In genomic region chr4:145732001-145732400, GRCh38 we compare ENCODE assay signal across 9 cellular contexts. TPM values are rescaled to one million over a fixed set of nuclear protein-coding genes. Genes with fewer than 3 reads are reported as not detected.
A peak's percentile ranks its signal among the peaks of the same experiment; 100 is the strongest.
DNase-seq lines count a peak whose midpoint lies in the region; ATAC-seq and TF ChIP-seq lines count a peak whose summit lies in the region.
"Had no signal": no experiment of that assay in that cellular context is flagged by ENCODE, and none has a peak within 500 bp of the region (broad histone marks: within the 10 kb centered on the region; RNA-seq: fewer than 3 reads in every experiment).

No MANE protein-coding gene starts in this region.

- H3K4me3 ChIP-seq in RWPE2 (ENCODE audit: severe bottlenecking), result no peak overlapping the region
- H3K4me3 ChIP-seq in esophagus muscularis mucosa, result peak overlapping the region in 3 of 4 donors; percentile 64 to 74 (median 64)

- DNase-seq in RWPE2 (ENCODE audit: low spot score) (no peak), esophagus muscularis mucosa (ENCODE audit: extremely low spot score) (no peak), pons (ENCODE audit: low spot score) (peak; percentile 8), NCI-H1092 treated with DMSO at 0.1 percent for 48 hours (lab: John Stamatoyannopoulos, UW) (no peak), nucleus accumbens (lab: John Stamatoyannopoulos, UW) (no peak), substantia nigra (lab: John Stamatoyannopoulos, UW) (no peak)

- H3K36me3 ChIP-seq in ES-I3 (ENCODE audit: insufficient read depth, low read length) (peaks cover 16% of the 10 kb centered on the region), RWPE2 (ENCODE audit: low read depth) (no peaks in the 10 kb centered on the region), esophagus muscularis mucosa (no peaks in the 10 kb centered on the region)

- no peak for TF ChIP-seq POLR2A in esophagus muscularis mucosa (IDR thresholded peaks at IDR 0.05; ENCODE audit: low read depth)

- no peak for TF ChIP-seq EP300 in esophagus muscularis mucosa (IDR thresholded peaks at IDR 0.05)

- ATAC-seq in RWPE2 (ENCODE audit: low read depth) (no peak), GM19035 (IDR thresholded peaks at IDR 0.05; ENCODE audit: unreplicated experiment) (no peak)

- TF ChIP-seq CTCF in RWPE2 (IDR thresholded peaks at IDR 0.05; ENCODE audit: poor library complexity, severe bottlenecking) (no peak), esophagus muscularis mucosa (IDR thresholded peaks at IDR 0.05) (no peak)

- H3K4me1 ChIP-seq in ES-I3 (ENCODE audit: insufficient read depth, low read length) (peaks cover 38% of the 10 kb centered on the region), RWPE2 (ENCODE audit: insufficient read depth, poor library complexity, severe bottlenecking) (peaks cover 38% of the 10 kb centered on the region), esophagus muscularis mucosa (peaks cover 39 to 61% (median 60%) of the 10 kb centered on the region in 4 donors)

- H3K27ac ChIP-seq in RWPE2 (ENCODE audit: poor library complexity, severe bottlenecking) (peak overlapping the region; percentile 99), esophagus muscularis mucosa (replicated peaks in 1 of 4) (peak overlapping the region; percentile 94 to 100 (median 98)), substantia nigra (ENCODE audit: low read depth, low read length, poor library complexity, severe bottlenecking) (no peak overlapping the region)

- peak overlapping the region; percentile 41 for H3K9ac ChIP-seq in ES-I3 (ENCODE audit: low read depth, low read length)

- H3K9me3 ChIP-seq in ES-I3 (ENCODE audit: control insufficient read depth, insufficient read depth, low read length) (no peaks in the 10 kb centered on the region), RWPE2 (ENCODE audit: severe bottlenecking) (no peaks in the 10 kb centered on the region), esophagus muscularis mucosa (no peaks in the 10 kb centered on the region)

- intact Hi-C loops in esophagus muscularis mucosa (cut with DNase I), result loop anchor here (2.0 kb wide), 1 partner anchor 207 kb away; the partner anchor contains the start of gene ZNF827

- WGBS in esophagus muscularis mucosa, result 34% methylated on average over 3 of the region's 3 CpGs

- no peaks in the 10 kb centered on the region for H3K27me3 ChIP-seq in RWPE2 (ENCODE audit: insufficient read depth, poor library complexity, severe bottlenecking)
- H3K27me3 ChIP-seq in esophagus muscularis mucosa, result no peaks in the 10 kb centered on the region

RNA-seq across cellular contexts. Expression of gene C4orf51, which starts 52.1 kb away (rescaled TPM):
- not detected for total RNA-seq in esophagus muscularis mucosa
- total RNA-seq: NCI-H460 had no signal
